Comparison of ENCODE assay signal across 24 cellular contexts in genomic region chr5:62421414-62421813, GRCh38.
"Had no signal": no experiment of that assay in that cellular context is flagged by ENCODE, and none has a peak within 500 bp of the region (broad histone marks: within the 10 kb centered on the region; RNA-seq: fewer than 3 reads in every experiment).

No MANE protein-coding gene starts in this region.

- H3K9me3 ChIP-seq: Peyer's patch, SJSA1 had no signal

- DNase-seq: IMR-90, Kasumi-1, MM.1S, NCI-H1092 treated with DMSO at 0.1 percent for 48 hours, NCI-H1417, NCI-H1436 treated with DMSO at 0.1 percent for 48 hours, NCI-H1694, NCI-H187 treated with DMSO at 0.1 percent for 48 hours, NCI-H2029 treated with DMSO at 0.1 percent for 48 hours, NCI-H2171 treated with DMSO at 0.1 percent for 48 hours, NCI-H345, NCI-H446 treated with DMSO at 0.1 percent for 48 hours, NCI-H510A treated with DMSO at 0.1 percent for 48 hours, NCI-H526 treated with DMSO at 0.1 percent for 48 hours, NCI-H748 treated with DMSO at 0.1 percent for 48 hours, PC-9, Peyer's patch, Right ventricle myocardium superior, RPMI8226, SIG-M5 had no signal

- H3K4me3 ChIP-seq: PC-9, Peyer's patch, SJSA1, SK-N-MC had no signal

- ATAC-seq: HepG2 had no signal

- H3K4me1 ChIP-seq: Peyer's patch, SJSA1 had no signal

- H3K27me3 ChIP-seq: Peyer's patch, SJSA1 had no signal

- H3K27ac ChIP-seq: KMS-11, PC-9, Peyer's patch, SJSA1, SK-N-MC had no signal

- H3K36me3 ChIP-seq: Peyer's patch had no signal
